Comparison of ENCODE assay signal across 1 cellular context in the genomic region with DNA sequence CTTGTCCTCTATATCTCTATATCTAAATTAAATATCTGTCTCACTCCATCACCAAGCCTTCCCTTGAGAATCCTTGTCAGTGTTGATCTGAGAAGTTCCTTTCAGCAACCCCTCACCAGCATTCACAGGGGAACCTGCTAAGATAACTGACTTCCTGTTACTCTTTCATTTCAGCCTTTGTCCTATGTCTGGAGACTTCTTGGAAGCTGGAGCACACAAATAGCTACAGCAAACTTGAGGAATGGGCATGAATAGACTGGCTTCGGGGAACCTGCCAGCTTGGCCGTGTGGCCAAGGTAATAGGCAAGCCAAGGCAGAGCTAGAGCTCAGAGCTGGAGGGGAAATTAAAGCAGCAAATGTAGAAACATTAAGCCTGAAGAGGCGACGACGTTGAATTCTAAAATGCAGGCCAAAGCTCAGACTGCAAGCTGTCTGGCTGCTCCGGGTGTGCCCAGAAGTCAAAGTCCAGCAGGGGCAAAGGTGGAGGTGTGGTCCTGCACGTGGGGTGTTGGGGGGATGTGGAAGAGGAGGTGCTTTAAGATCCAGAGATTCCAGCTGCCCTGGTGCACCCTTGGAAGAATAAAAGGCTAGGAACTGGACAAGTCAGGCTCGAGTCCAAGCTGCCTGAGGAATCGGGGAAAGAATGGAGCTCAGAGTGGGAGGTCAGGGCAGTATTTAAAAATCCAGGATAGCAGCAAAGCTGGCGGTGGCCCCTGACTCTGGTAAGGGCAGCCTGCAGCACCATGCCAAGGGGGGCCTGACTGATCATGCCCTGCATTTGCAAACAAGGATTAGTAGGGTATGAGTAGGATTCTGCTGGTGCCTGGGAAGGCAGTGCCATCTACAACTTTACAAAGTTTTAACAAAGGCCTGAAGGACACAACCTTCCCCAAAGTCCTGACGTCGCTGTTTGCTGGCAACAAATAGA.
TF ChIP-seq lines count a peak whose summit lies in the region.

No MANE protein-coding gene starts in this region.

TF ChIP-seq in liver, 16 proteins besides CTCF, POLR2A, EP300 and RAD21 (continued from another document):
- TF ChIP-seq, protein P1, sequence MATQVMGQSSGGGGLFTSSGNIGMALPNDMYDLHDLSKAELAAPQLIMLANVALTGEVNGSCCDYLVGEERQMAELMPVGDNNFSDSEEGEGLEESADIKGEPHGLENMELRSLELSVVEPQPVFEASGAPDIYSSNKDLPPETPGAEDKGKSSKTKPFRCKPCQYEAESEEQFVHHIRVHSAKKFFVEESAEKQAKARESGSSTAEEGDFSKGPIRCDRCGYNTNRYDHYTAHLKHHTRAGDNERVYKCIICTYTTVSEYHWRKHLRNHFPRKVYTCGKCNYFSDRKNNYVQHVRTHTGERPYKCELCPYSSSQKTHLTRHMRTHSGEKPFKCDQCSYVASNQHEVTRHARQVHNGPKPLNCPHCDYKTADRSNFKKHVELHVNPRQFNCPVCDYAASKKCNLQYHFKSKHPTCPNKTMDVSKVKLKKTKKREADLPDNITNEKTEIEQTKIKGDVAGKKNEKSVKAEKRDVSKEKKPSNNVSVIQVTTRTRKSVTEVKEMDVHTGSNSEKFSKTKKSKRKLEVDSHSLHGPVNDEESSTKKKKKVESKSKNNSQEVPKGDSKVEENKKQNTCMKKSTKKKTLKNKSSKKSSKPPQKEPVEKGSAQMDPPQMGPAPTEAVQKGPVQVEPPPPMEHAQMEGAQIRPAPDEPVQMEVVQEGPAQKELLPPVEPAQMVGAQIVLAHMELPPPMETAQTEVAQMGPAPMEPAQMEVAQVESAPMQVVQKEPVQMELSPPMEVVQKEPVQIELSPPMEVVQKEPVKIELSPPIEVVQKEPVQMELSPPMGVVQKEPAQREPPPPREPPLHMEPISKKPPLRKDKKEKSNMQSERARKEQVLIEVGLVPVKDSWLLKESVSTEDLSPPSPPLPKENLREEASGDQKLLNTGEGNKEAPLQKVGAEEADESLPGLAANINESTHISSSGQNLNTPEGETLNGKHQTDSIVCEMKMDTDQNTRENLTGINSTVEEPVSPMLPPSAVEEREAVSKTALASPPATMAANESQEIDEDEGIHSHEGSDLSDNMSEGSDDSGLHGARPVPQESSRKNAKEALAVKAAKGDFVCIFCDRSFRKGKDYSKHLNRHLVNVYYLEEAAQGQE (IDR thresholded peaks at IDR 0.05) = peak; percentile 16
- TF ChIP-seq HNF4A (conservative IDR thresholded peaks at IDR 0.05) (peak; percentile 99), RXRA (IDR thresholded peaks at IDR 0.05) (peak; percentile 87 to 90)
- TF ChIP-seq, protein P2, sequence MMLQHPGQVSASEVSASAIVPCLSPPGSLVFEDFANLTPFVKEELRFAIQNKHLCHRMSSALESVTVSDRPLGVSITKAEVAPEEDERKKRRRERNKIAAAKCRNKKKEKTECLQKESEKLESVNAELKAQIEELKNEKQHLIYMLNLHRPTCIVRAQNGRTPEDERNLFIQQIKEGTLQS (IDR thresholded peaks at IDR 0.05) = no peak
TF ChIP-seq in liver: peak in this region for 10.
